In genomic region chr10:93383562-93383981, GRCh38 we compare ENCODE assay signal across 11 cellular contexts.
DNase-seq lines count a peak whose midpoint lies in the region; ATAC-seq and TF ChIP-seq lines count a peak whose summit lies in the region.
"Had no signal": no experiment of that assay in that cellular context is flagged by ENCODE, and none has a peak within 500 bp of the region (broad histone marks: within the 10 kb centered on the region; RNA-seq: fewer than 3 reads in every experiment).

No MANE protein-coding gene starts in this region.

- no peaks in the 10 kb centered on the region for H3K9me3 Mint-ChIP-seq in activated CD8-positive, alpha-beta T cell treated with anti-CD3 and anti-CD28 coated beads for 36 hours
- H3K9me3 Mint-ChIP-seq: activated CD4-positive, alpha-beta memory T cell treated with anti-CD3 and anti-CD28 coated beads for 36 hours; memory B cell had no signal

- in situ Hi-C loops in brain microvascular endothelial cell (cut with HindIII; ENCODE audit: low pct_ligation_motif_present, low sequenced_read_pairs) = no loop called here

- no peak overlapping the region for H3K27ac Mint-ChIP-seq in activated CD8-positive, alpha-beta T cell treated with anti-CD3 and anti-CD28 coated beads for 36 hours
- H3K27ac Mint-ChIP-seq: activated CD4-positive, alpha-beta memory T cell treated with anti-CD3 and anti-CD28 coated beads for 36 hours; B cell; memory B cell had no signal

- intact Hi-C loops in heart right ventricle (cut with DNase I) = no loop called here
- intact Hi-C loops in Right ventricle myocardium inferior (cut with DNase I) = no loop called here
- intact Hi-C loops in aorta (cut with DNase I) = loop anchor here (2.0 to 5.0 kb wide), 2 partner anchors 34 to 37 kb away; no protein-coding TSS in a partner anchor
- intact Hi-C loops in activated CD8-positive, alpha-beta T cell treated with anti-CD3 and anti-CD28 coated beads for 36 hours (cut with micrococcal nuclease) = loop anchor here (10.0 kb wide), 1 partner anchor 301 kb away; no protein-coding TSS in a partner anchor

- H3K36me3 ChIP-seq in heart right ventricle (peaks cover 0 to 76% (median 22%) of the 10 kb centered on the region in 9 donors), brain microvascular endothelial cell (replicated peaks) (peaks cover 67% of the 10 kb centered on the region), aorta (ENCODE audit: control insufficient read depth in 1 of 2, insufficient read depth in 2 of 2, low read length in 1 of 2) (peaks cover 3 to 5% of the 10 kb centered on the region in 2 donors)

- H3K4me1 ChIP-seq in heart right ventricle (peaks cover 0 to 62% (median 12%) of the 10 kb centered on the region in 9 donors), aorta (ENCODE audit: control insufficient read depth in 1 of 2, insufficient read depth in 2 of 2, low read length in 2 of 2) (peaks cover 7 to 9% of the 10 kb centered on the region in 2 donors)

- no peak overlapping the region for H3K4me3 Mint-ChIP-seq in activated CD8-positive, alpha-beta T cell treated with anti-CD3 and anti-CD28 coated beads for 36 hours
- H3K4me3 Mint-ChIP-seq: activated CD4-positive, alpha-beta memory T cell treated with anti-CD3 and anti-CD28 coated beads for 36 hours; B cell; memory B cell had no signal

- 59 to 62% methylated on average over 6 of the region's 6 CpGs for WGBS in heart right ventricle, 2 donors
- 35 to 40% methylated on average over 6 of the region's 6 CpGs for WGBS in aorta, 2 donors

- CTCF ChIA-PET in activated CD8-positive, alpha-beta T cell treated with anti-CD3 and anti-CD28 coated beads for 36 hours (lab: Charles Lee) = interaction anchor here (18.2 kb wide), 1 partner anchor 98 kb away, joined by 595 read pairs; the partner anchor contains the start of gene MYOF

- no peaks in the 10 kb centered on the region for H3K9me3 ChIP-seq in heart right ventricle
- H3K9me3 ChIP-seq in aorta (ENCODE audit: control insufficient read depth, low read length) = no peaks in the 10 kb centered on the region

- TF ChIP-seq CTCF in heart right ventricle (IDR thresholded peaks at IDR 0.05) (no peak), brain microvascular endothelial cell (IDR thresholded peaks at IDR 0.05; ENCODE audit: low read depth, low read length, missing control alignments) (no peak)
- TF ChIP-seq CTCF in activated CD8-positive, alpha-beta T cell treated with anti-CD3 and anti-CD28 coated beads for 36 hours (IDR thresholded peaks at IDR 0.05) = no peak

- H3K4me3 ChIP-seq in heart right ventricle (no peak overlapping the region), brain microvascular endothelial cell (ENCODE audit: low read depth, low read length) (no peak overlapping the region), aorta (ENCODE audit: low read length in 2 of 2) (no peak overlapping the region)

- no peaks in the 10 kb centered on the region for H3K27me3 ChIP-seq in heart right ventricle
- no peaks in the 10 kb centered on the region for H3K27me3 ChIP-seq in brain microvascular endothelial cell (replicated peaks)
- H3K27me3 ChIP-seq in aorta (ENCODE audit: control insufficient read depth in 1 of 2, insufficient read depth in 2 of 2, low read length in 1 of 2) = no peaks in the 10 kb centered on the region

- H3K36me3 Mint-ChIP-seq in activated CD8-positive, alpha-beta T cell treated with anti-CD3 and anti-CD28 coated beads for 36 hours (ENCODE audit: low read depth) = no peaks in the 10 kb centered on the region
- H3K36me3 Mint-ChIP-seq: memory B cell had no signal

- H3K4me1 Mint-ChIP-seq in activated CD8-positive, alpha-beta T cell treated with anti-CD3 and anti-CD28 coated beads for 36 hours (ENCODE audit: low read depth) = peaks cover 36% of the 10 kb centered on the region

- ATAC-seq in heart right ventricle = peak in 7 of 8 donors; percentile 35 to 80 (median 51)
- no peak for ATAC-seq in Right ventricle myocardium inferior
- peak; percentile 58 for ATAC-seq in aorta (ENCODE audit: low FRiP score)
- ATAC-seq in activated CD8-positive, alpha-beta T cell treated with anti-CD3 and anti-CD28 coated beads for 36 hours = no peak

- DNase-seq in heart right ventricle = peak in 1 of 2 donors; percentile 25
- DNase-seq in Right ventricle myocardium inferior (ENCODE audit: missing footprints) = no peak
- peak; percentile 91 for DNase-seq in brain microvascular endothelial cell
- peak; percentile 59 for DNase-seq in kidney tubule cell (ENCODE audit: low spot score)
- no peak for DNase-seq in aorta
- DNase-seq in NCI-H1417 (lab: John Stamatoyannopoulos, UW) = no peak
- no peak for DNase-seq in activated CD8-positive, alpha-beta T cell treated with anti-CD3 and anti-CD28 coated beads for 36 hours
- no peak for DNase-seq in NCI-H2171 (lab: John Stamatoyannopoulos, UW)
- DNase-seq: activated CD4-positive, alpha-beta memory T cell treated with anti-CD3 and anti-CD28 coated beads for 36 hours had no signal

- POLR2A ChIA-PET in activated CD8-positive, alpha-beta T cell treated with anti-CD3 and anti-CD28 coated beads for 36 hours (lab: Charles Lee) = interaction anchor here (1.0 kb wide), 1 partner anchor 11 kb away, joined by 3 read pairs; no protein-coding TSS in a partner anchor

- H3K27me3 Mint-ChIP-seq in activated CD8-positive, alpha-beta T cell treated with anti-CD3 and anti-CD28 coated beads for 36 hours = no peaks in the 10 kb centered on the region
- H3K27me3 Mint-ChIP-seq: activated CD4-positive, alpha-beta memory T cell treated with anti-CD3 and anti-CD28 coated beads for 36 hours; memory B cell had no signal

- peak overlapping the region in 7 of 10 donors; percentile 14 to 63 (median 56) for H3K27ac ChIP-seq in heart right ventricle
- H3K27ac ChIP-seq in brain microvascular endothelial cell = peak overlapping the region; percentile 81
- peak overlapping the region; percentile 51 to 96 for H3K27ac ChIP-seq in aorta (ENCODE audit: low read depth in 1 of 2, low read length in 2 of 2)

Comparison
In these comparisons a context has a peak if more than half of its experiments do, and no peak if none do; other contexts are left out.
1. ATAC-seq: peak in heart right ventricle (7 of 8) and aorta (single experiment); none in Right ventricle myocardium inferior (single experiment) and activated CD8-positive, alpha-beta T cell treated with anti-CD3 and anti-CD28 coated beads for 36 hours (single experiment).
2. DNase-seq: peak in brain microvascular endothelial cell (single experiment) and kidney tubule cell (single experiment); none in Right ventricle myocardium inferior (single experiment), aorta (0 of 2), NCI-H1417 (0 of 3), activated CD8-positive, alpha-beta T cell treated with anti-CD3 and anti-CD28 coated beads for 36 hours (single experiment) and NCI-H2171 (single experiment).
3. intact Hi-C loops: an anchor here in aorta (2.0 to 5.0 kb wide) and activated CD8-positive, alpha-beta T cell treated with anti-CD3 and anti-CD28 coated beads for 36 hours (10.0 kb wide); none called in heart right ventricle and Right ventricle myocardium inferior.
4. Peak in every context shown above with its lines, with median percentiles within 50 percentile points of each other: H3K27ac ChIP-seq.